In genomic region chr2:191329841-191330240, GRCh38 we compare ENCODE assay signal across 19 cellular contexts.
DNase-seq lines count a peak whose midpoint lies in the region; ATAC-seq, FAIRE-seq and TF ChIP-seq lines count a peak whose summit lies in the region.
"Had no signal": no experiment of that assay in that cellular context is flagged by ENCODE, and none has a peak within 500 bp of the region (broad histone marks: within the 10 kb centered on the region; RNA-seq: fewer than 3 reads in every experiment).

No MANE protein-coding gene starts in this region.

- H3K4me2 ChIP-seq in IMR-90 (ENCODE audit: low read depth, low read length) (no peak overlapping the region), trophoblast cell (ENCODE audit: low read length) (no peak overlapping the region)
- H3K4me2 ChIP-seq: GM23338 had no signal

- H3K18ac ChIP-seq in IMR-90 (ENCODE audit: low read depth, low read length) (no peak overlapping the region), trophoblast cell (ENCODE audit: low read length) (no peak overlapping the region)

- H3K27me3 Mint-ChIP-seq in activated T-cell treated with anti-CD3 and anti-CD28 coated beads, Interleukin-2, amount 50 U/mL, for 72 hours (ENCODE audit: low read depth), result no peaks in the 10 kb centered on the region
- H3K27me3 Mint-ChIP-seq: CD4-positive, alpha-beta T cell; IgD-negative memory B cell had no signal

- peak; percentile 47 for FAIRE-seq in bronchial epithelial cell (lab: Jason Lieb, UNC)
- FAIRE-seq: D721Med, GM12892, GM18507, H54, HTR-8/SVneo had no signal

- no peak overlapping the region for H4K12ac ChIP-seq in trophoblast cell (ENCODE audit: low read depth, low read length)

- H2AK9ac ChIP-seq in IMR-90 (replicated peaks; ENCODE audit: low read depth, low read length, poor library complexity), result no peak overlapping the region

- H3K9ac ChIP-seq in IMR-90 (ENCODE audit: low read depth, low read length) (no peak overlapping the region), trophoblast cell (ENCODE audit: low read length) (no peak overlapping the region)

- H3K9me3 ChIP-seq in IMR-90 (ENCODE audit: control insufficient read depth, insufficient read depth, low read length), result no peaks in the 10 kb centered on the region
- no peaks in the 10 kb centered on the region for H3K9me3 ChIP-seq in trophoblast cell (ENCODE audit: insufficient read depth, low read depth, low read length)
- H3K9me3 ChIP-seq: Caco-2 had no signal

- peaks cover 0 to 3% of the 10 kb centered on the region in 2 donors for H3K9me3 Mint-ChIP-seq in activated T-cell treated with anti-CD3 and anti-CD28 coated beads, Interleukin-2, amount 50 U/mL, for 72 hours
- H3K9me3 Mint-ChIP-seq: CD4-positive, alpha-beta T cell; GM23338; IgD-negative memory B cell had no signal

- no peak overlapping the region for H3K4me3 Mint-ChIP-seq in activated T-cell treated with anti-CD3 and anti-CD28 coated beads, Interleukin-2, amount 50 U/mL, for 72 hours
- H3K4me3 Mint-ChIP-seq: CD4-positive, alpha-beta T cell; GM23338; IgD-negative memory B cell had no signal

- POLR2A ChIA-PET in IMR-90 (lab: Charles Lee; ENCODE audit: unreplicated experiment), result no interaction called here

- peaks cover 29 to 72% of the 10 kb centered on the region in 2 experiments for H3K79me1 ChIP-seq in IMR-90 (ENCODE audit: low read depth in 1 of 2, low read length in 2 of 2)
- no peaks in the 10 kb centered on the region for H3K79me1 ChIP-seq in trophoblast cell (ENCODE audit: low read length)

- no peaks in the 10 kb centered on the region for H3K4me1 Mint-ChIP-seq in activated T-cell treated with anti-CD3 and anti-CD28 coated beads, Interleukin-2, amount 50 U/mL, for 72 hours (ENCODE audit: low read depth)

- BruUV-seq in IMR-90 (replicated peaks; lab: Mats Ljungman, UMichigan), result no TSS peak

- H3K23ac ChIP-seq in IMR-90 (ENCODE audit: low read depth, low read length), result no peak overlapping the region
- no peak overlapping the region for H3K23ac ChIP-seq in trophoblast cell (ENCODE audit: low read length)

- CTCF ChIA-PET in IMR-90 (lab: Yijun Ruan, JAX), result no interaction called here

- H3K27me3 ChIP-seq in IMR-90 (ENCODE audit: control insufficient read depth, insufficient read depth, low read length) (no peaks in the 10 kb centered on the region), bronchial epithelial cell (ENCODE audit: control insufficient read depth, insufficient read depth, low read length) (no peaks in the 10 kb centered on the region), trophoblast cell (ENCODE audit: insufficient read depth, low read length) (no peaks in the 10 kb centered on the region)

- no peak overlapping the region for H2BK20ac ChIP-seq in IMR-90 (ENCODE audit: low read depth, low read length)

- dilution Hi-C loops in IMR-90 (cut with HindIII; ENCODE audit: low sequenced_read_pairs, unreplicated experiment), result no loop called here

- 0 out of 2 replicates have a peak overlapping the region, but pooled peaks have one; percentile 40 for H4K5ac ChIP-seq in IMR-90 (ENCODE audit: low read depth, low read length)

- no peak overlapping the region for H2BK12ac ChIP-seq in trophoblast cell (ENCODE audit: low read length)

- ATAC-seq in IMR-90 (ENCODE audit: low read depth), result no peak
- ATAC-seq in HG03045 (IDR thresholded peaks at IDR 0.05; ENCODE audit: unreplicated experiment), result no peak
- no peak for ATAC-seq in activated T-cell treated with anti-CD3 and anti-CD28 coated beads, Interleukin-2, amount 50 U/mL, for 72 hours (replicated peaks in 1 of 2)
- ATAC-seq: GM23338 had no signal

- H3K4me1 ChIP-seq in IMR-90 (ENCODE audit: control insufficient read depth, insufficient read depth, low read length) (peaks cover 19% of the 10 kb centered on the region), trophoblast cell (ENCODE audit: control insufficient read depth in 1 of 2, insufficient read depth in 2 of 2, low read length in 2 of 2) (peaks cover 2 to 6% of the 10 kb centered on the region in 2 experiments)
- H3K4me1 ChIP-seq: Caco-2 had no signal

- no peaks in the 10 kb centered on the region for H3K79me2 ChIP-seq in trophoblast cell (ENCODE audit: control insufficient read depth, insufficient read depth, low read length, poor library complexity)

- H2BK5ac ChIP-seq in IMR-90 (ENCODE audit: low read depth, low read length, poor library complexity, severe bottlenecking) (no peak overlapping the region), trophoblast cell (ENCODE audit: low read depth, low read length, poor library complexity) (no peak overlapping the region)

- no peak overlapping the region for H3K27ac Mint-ChIP-seq in activated T-cell treated with anti-CD3 and anti-CD28 coated beads, Interleukin-2, amount 50 U/mL, for 72 hours
- H3K27ac Mint-ChIP-seq: CD4-positive, alpha-beta T cell; GM23338; IgD-negative memory B cell had no signal

- WGBS in IMR-90 (ENCODE audit: extremely low coverage in 2 of 2, insufficient read length in 1 of 2), 2 experiments, result 100% methylated on average over 1 of the region's 3 CpGs; no CpG with 5 or more reads in 1 of the 2 experiments
- no CpG with 5 or more reads among the region's 3 CpGs for WGBS in trophoblast cell (ENCODE audit: extremely low coverage, insufficient coverage, insufficient read length)

- H3K4me3 ChIP-seq in IMR-90 (ENCODE audit: insufficient read depth, low read depth, low read length) (no peak overlapping the region), bronchial epithelial cell (ENCODE audit: low read depth, low read length) (no peak overlapping the region), trophoblast cell (ENCODE audit: low read depth, low read length) (no peak overlapping the region)
- H3K4me3 ChIP-seq: GM23338 had no signal

- no peak overlapping the region for H2AK5ac ChIP-seq in IMR-90 (ENCODE audit: low read depth, low read length)
- H2AK5ac ChIP-seq in trophoblast cell (ENCODE audit: low read length), result no peak overlapping the region

- TF ChIP-seq POLR2A in IMR-90 (IDR thresholded peaks at IDR 0.05; ENCODE audit: low read depth, low read length), result no peak

- H2BK120ac ChIP-seq in IMR-90 (ENCODE audit: low read depth, low read length) (no peak overlapping the region), trophoblast cell (ENCODE audit: insufficient read depth, low read length, poor library complexity) (no peak overlapping the region)

- H4K91ac ChIP-seq in IMR-90 (ENCODE audit: insufficient read depth, low read depth, low read length), result no peak overlapping the region
- H4K91ac ChIP-seq in trophoblast cell (ENCODE audit: low read depth, low read length), result no peak overlapping the region

- in situ Hi-C loops in IMR-90 (cut with MboI; ENCODE audit: low sequenced_read_pairs), result no loop called here

- intact Hi-C loops in IMR-90 (cut with micrococcal nuclease), result no loop called here

- H3K4ac ChIP-seq in IMR-90 (ENCODE audit: low read depth, low read length) (no peak overlapping the region), trophoblast cell (ENCODE audit: low read depth, low read length) (no peak overlapping the region)

- TF ChIP-seq CTCF in IMR-90 (conservative IDR thresholded peaks at IDR 0.05; ENCODE audit: low read depth, low read length) (no peak), bronchial epithelial cell (IDR thresholded peaks at IDR 0.05; ENCODE audit: insufficient read depth, low read length, severe bottlenecking) (no peak)

- H3K27ac ChIP-seq in IMR-90 (ENCODE audit: insufficient read depth, low read length) (no peak overlapping the region), trophoblast cell (ENCODE audit: low read depth, low read length) (peak overlapping the region; percentile 1)
- H3K27ac ChIP-seq: C4-2B had no signal

- 0 out of 2 replicates have a peak, but pooled peaks cover 6% of the 10 kb centered on the region for H4K20me1 ChIP-seq in IMR-90 (ENCODE audit: insufficient read depth, low read length)

- H3K36me3 ChIP-seq in IMR-90 (ENCODE audit: control insufficient read depth, insufficient read depth, low read length), result peaks cover 23% of the 10 kb centered on the region
- peaks cover 14% of the 10 kb centered on the region for H3K36me3 ChIP-seq in bronchial epithelial cell (ENCODE audit: control insufficient read depth, insufficient read depth, low read length)
- peaks cover 0 to 5% of the 10 kb centered on the region in 2 experiments for H3K36me3 ChIP-seq in trophoblast cell (ENCODE audit: control insufficient read depth in 1 of 2, insufficient read depth in 2 of 2, low read length in 2 of 2)

- H4K8ac ChIP-seq in IMR-90 (ENCODE audit: low read depth in 2 of 2, low read length in 2 of 2), result no peak overlapping the region
- H4K8ac ChIP-seq in trophoblast cell (ENCODE audit: low read depth, low read length), result no peak overlapping the region

- no peak overlapping the region for H2BK15ac ChIP-seq in IMR-90 (ENCODE audit: low read depth, low read length)

- no peaks in the 10 kb centered on the region for H3K36me3 Mint-ChIP-seq in activated T-cell treated with anti-CD3 and anti-CD28 coated beads, Interleukin-2, amount 50 U/mL, for 72 hours (ENCODE audit: insufficient read depth in 2 of 2)
- H3K36me3 Mint-ChIP-seq: IgD-negative memory B cell had no signal

- DNase-seq in ELF-1 (ENCODE audit: low read depth, low spot score), result peak; percentile 71
- no peak for DNase-seq in IMR-90
- DNase-seq in bronchial epithelial cell (ENCODE audit: low read depth), result no peak
- peak; percentile 78 to 95 for DNase-seq in trophoblast cell
- DNase-seq in activated T-cell treated with anti-CD3 and anti-CD28 coated beads, Interleukin-2, amount 50 U/mL, for 72 hours, result no peak
- DNase-seq: ACHN; CD4-positive, alpha-beta T cell; GDM1; HCEC 1CT had no signal

- H3K9me1 ChIP-seq in IMR-90 (ENCODE audit: insufficient read depth, low read length), result peaks cover 11% of the 10 kb centered on the region

- H3K14ac ChIP-seq in IMR-90 (replicated peaks; ENCODE audit: low read depth, low read length) (no peak overlapping the region), trophoblast cell (ENCODE audit: low read length) (no peak overlapping the region)

- no peak overlapping the region for H3K56ac ChIP-seq in IMR-90 (ENCODE audit: extremely low read depth, insufficient read depth, low read length)

- TF ChIP-seq RAD21 in IMR-90 (IDR thresholded peaks at IDR 0.05; ENCODE audit: low read length), result no peak

- no peak overlapping the region for H2AFZ ChIP-seq in IMR-90 (replicated peaks; ENCODE audit: low read length, poor library complexity)
- H2AFZ ChIP-seq in trophoblast cell (ENCODE audit: insufficient read depth, low read length, poor library complexity), result no peak overlapping the region
- H2AFZ ChIP-seq: GM23338 had no signal

TF ChIP-seq in IMR-90, 13 proteins besides CTCF, POLR2A, EP300 and RAD21 (continues in another document):
- TF ChIP-seq RFX5 (IDR thresholded peaks at IDR 0.05; ENCODE audit: low read depth, low read length) (no peak), BHLHE40 (IDR thresholded peaks at IDR 0.05; ENCODE audit: low read depth, low read length) (no peak), MAZ (IDR thresholded peaks at IDR 0.05; ENCODE audit: borderline replicate concordance, low read depth, low read length) (no peak), MXI1 (IDR thresholded peaks at IDR 0.05; ENCODE audit: borderline replicate concordance, low read depth, low read length) (no peak), CHD1 (IDR thresholded peaks at IDR 0.05; ENCODE audit: low read depth, low read length) (no peak)

Comparison
In these comparisons a context has a peak if more than half of its experiments do, and no peak if none do; other contexts are left out.
1. DNase-seq: peak in ELF-1 (single experiment) and trophoblast cell (2 of 2); none in IMR-90 (single experiment), bronchial epithelial cell (single experiment) and activated T-cell treated with anti-CD3 and anti-CD28 coated beads, Interleukin-2, amount 50 U/mL, for 72 hours (0 of 2).